ENCODE assay signal across 12 cellular contexts in genomic region chr1:94721240-94721639, GRCh38.
A peak's percentile ranks its signal among the peaks of the same experiment; 100 is the strongest.
DNase-seq lines count a peak whose midpoint lies in the region; ATAC-seq, FAIRE-seq and TF ChIP-seq lines count a peak whose summit lies in the region.
"Had no signal": no experiment of that assay in that cellular context is flagged by ENCODE, and none has a peak within 500 bp of the region (broad histone marks: within the 10 kb centered on the region; RNA-seq: fewer than 3 reads in every experiment).

No MANE protein-coding gene starts in this region.

- TF ChIP-seq EP300 in HepG2 (IDR thresholded peaks at IDR 0.05; ENCODE audit: low read depth in 2 of 2, low read length in 2 of 2) (no peak), HepG2 (CRISPR knock-in tag; IDR thresholded peaks at IDR 0.05; ENCODE audit: borderline replicate concordance) (no peak)

- dilution Hi-C loops in mammary epithelial cell (cut with HindIII; ENCODE audit: low sequenced_read_pairs): no loop called here

- POLR2A ChIA-PET in HepG2 (lab: Yijun Ruan, JAX): no interaction called here

- H4K20me1 ChIP-seq in HepG2 (ENCODE audit: insufficient read depth, low read length): no peaks in the 10 kb centered on the region
- H4K20me1 ChIP-seq in mammary epithelial cell (ENCODE audit: insufficient read depth, low read length): no peaks in the 10 kb centered on the region

- H3K36me3 Mint-ChIP-seq in endodermal cell (ENCODE audit: low read depth): no peaks in the 10 kb centered on the region

- H3K9ac ChIP-seq in HepG2 (ENCODE audit: insufficient read depth, low read depth, low read length) (no peak overlapping the region), mammary epithelial cell (ENCODE audit: insufficient read depth, low read length) (no peak overlapping the region), endodermal cell (ENCODE audit: extremely low read depth, low read length, poor library complexity, severe bottlenecking) (no peak overlapping the region)

- no peak overlapping the region for H3K27ac Mint-ChIP-seq in endodermal cell

- no peak overlapping the region for H3K4me2 ChIP-seq in HepG2 (ENCODE audit: low read depth, low read length)
- H3K4me2 ChIP-seq in mammary epithelial cell (ENCODE audit: insufficient read depth, low read depth, low read length): no peak overlapping the region

- H3K36me3 ChIP-seq in right lobe of liver (no peaks in the 10 kb centered on the region), HepG2 (replicated peaks in 1 of 2; ENCODE audit: control insufficient read depth in 1 of 2, insufficient read depth in 2 of 2, low read length in 2 of 2) (no peaks in the 10 kb centered on the region), testis (ENCODE audit: low read depth, missing control alignments) (no peaks in the 10 kb centered on the region), mammary epithelial cell (ENCODE audit: insufficient read depth, low read length) (no peaks in the 10 kb centered on the region), endodermal cell (ENCODE audit: control insufficient read depth, insufficient read depth, low read length) (no peaks in the 10 kb centered on the region)
- H3K36me3 ChIP-seq: ascending aorta had no signal

- DNase-seq in right lobe of liver (no peak), HepG2 (ENCODE audit: low spot score) (no peak), UCSD-AML1 (lab: John Stamatoyannopoulos, UW; ENCODE audit: unreplicated experiment) (peak; percentile 72), testis (no peak), mammary epithelial cell (no peak), endodermal cell (no peak), NCI-H1048 (lab: John Stamatoyannopoulos, UW) (no peak)
- DNase-seq: activated CD4-positive, alpha-beta T cell treated with anti-CD3 and anti-CD28 coated beads, Interleukin-2, amount 50 U/mL, for 1 hour; NCI-H748 treated with DMSO at 0.1 percent for 48 hours; stimulated activated CD4-positive, alpha-beta T cell treated with anti-CD3 and anti-CD28 coated beads, Interleukin-1b, Interleukin-23, amount 100 ng/mL, for 48 hours had no signal

- in situ Hi-C loops in HepG2 (cut with HindIII; ENCODE audit: extremely low pct_ligation_motif_present, low pct_unique_long_range_greater_than_20kb) (no loop called here), mammary epithelial cell (cut with MboI; ENCODE audit: low sequenced_read_pairs in 2 of 2) (loop anchor here in 1 of 2 donors (10.0 kb wide), 1 partner anchor 76 kb away; no protein-coding TSS in a partner anchor)

- no peaks in the 10 kb centered on the region for H3K27me3 Mint-ChIP-seq in endodermal cell (ENCODE audit: insufficient read depth)

- TF ChIP-seq CTCF in right lobe of liver (IDR thresholded peaks at IDR 0.05) (no peak), HepG2 (CRISPR knock-in tag; IDR thresholded peaks at IDR 0.05) (no peak), testis (IDR thresholded peaks at IDR 0.05) (no peak), mammary epithelial cell (conservative IDR thresholded peaks at IDR 0.05 in 1 of 2, IDR thresholded peaks at IDR 0.05 in 1 of 2; ENCODE audit: extremely low read depth in 1 of 2, insufficient read depth in 1 of 2, low read depth in 1 of 2, low read length in 2 of 2) (no peak), endodermal cell (conservative IDR thresholded peaks at IDR 0.05) (no peak)

- H2AFZ ChIP-seq in HepG2 (ENCODE audit: low read length): no peak overlapping the region
- no peak overlapping the region for H2AFZ ChIP-seq in mammary epithelial cell (ENCODE audit: low read depth, low read length)

- intact Hi-C loops in right lobe of liver (cut with DNase I): no loop called here
- intact Hi-C loops in HepG2 (cut with micrococcal nuclease; ENCODE audit: unreplicated experiment): no loop called here
- intact Hi-C loops in testis (cut with DNase I; ENCODE audit: low total_unique reads): no loop called here
- intact Hi-C loops in mammary epithelial cell (cut with micrococcal nuclease): no loop called here

- H3K4me1 ChIP-seq in right lobe of liver (no peaks in the 10 kb centered on the region), HepG2 (ENCODE audit: insufficient read depth, low read length) (peaks cover 7% of the 10 kb centered on the region; the same call in 1 of the 2 replicates), testis (no peaks in the 10 kb centered on the region), mammary epithelial cell (ENCODE audit: insufficient read depth, low read length) (peaks cover 14% of the 10 kb centered on the region), endodermal cell (ENCODE audit: control insufficient read depth, insufficient read depth, low read length) (no peaks in the 10 kb centered on the region)
- H3K4me1 ChIP-seq: ascending aorta had no signal

- peak; percentile 55 to 74 (median 70) for ATAC-seq in right lobe of liver
- ATAC-seq in HepG2: no peak
- ATAC-seq in HG03045 (IDR thresholded peaks at IDR 0.05; ENCODE audit: unreplicated experiment): peak; percentile 58

- no peaks in the 10 kb centered on the region for H3K27me3 ChIP-seq in right lobe of liver
- H3K27me3 ChIP-seq in HepG2 (ENCODE audit: control insufficient read depth in 1 of 2, insufficient read depth in 2 of 2, low read length in 2 of 2): no peaks in the 10 kb centered on the region
- H3K27me3 ChIP-seq in testis: no peaks in the 10 kb centered on the region
- no peaks in the 10 kb centered on the region for H3K27me3 ChIP-seq in mammary epithelial cell (ENCODE audit: insufficient read depth, low read length)
- no peaks in the 10 kb centered on the region for H3K27me3 ChIP-seq in endodermal cell (ENCODE audit: control insufficient read depth, insufficient read depth, low read length, poor library complexity, severe bottlenecking)
- H3K27me3 ChIP-seq: ascending aorta had no signal

- H3K79me2 ChIP-seq in HepG2 (ENCODE audit: insufficient read depth, low read length): no peaks in the 10 kb centered on the region
- no peaks in the 10 kb centered on the region for H3K79me2 ChIP-seq in mammary epithelial cell (ENCODE audit: insufficient read depth, low read length)

- no peaks in the 10 kb centered on the region for H3K9me3 ChIP-seq in right lobe of liver
- H3K9me3 ChIP-seq in HepG2 (ENCODE audit: low read length): no peaks in the 10 kb centered on the region
- no peaks in the 10 kb centered on the region for H3K9me3 ChIP-seq in testis
- no peaks in the 10 kb centered on the region for H3K9me3 ChIP-seq in mammary epithelial cell (replicated peaks; ENCODE audit: insufficient read depth, low read length)
- H3K9me3 ChIP-seq in endodermal cell (ENCODE audit: control insufficient read depth, low read length): no peaks in the 10 kb centered on the region
- H3K9me3 ChIP-seq: ascending aorta had no signal

- no peak overlapping the region for H3K27ac ChIP-seq in right lobe of liver
- no peak overlapping the region for H3K27ac ChIP-seq in HepG2 (ENCODE audit: extremely low read length, insufficient read depth, low read length)
- no peak overlapping the region for H3K27ac ChIP-seq in testis
- H3K27ac ChIP-seq in mammary epithelial cell (ENCODE audit: insufficient read depth, low read depth, low read length): no peak overlapping the region
- no peak overlapping the region for H3K27ac ChIP-seq in endodermal cell (ENCODE audit: low read depth, low read length)
- H3K27ac ChIP-seq: ascending aorta had no signal

- no peaks in the 10 kb centered on the region for H3K9me3 Mint-ChIP-seq in endodermal cell

- no peak for TF ChIP-seq POLR2A in right lobe of liver (IDR thresholded peaks at IDR 0.05)
- no peak for TF ChIP-seq POLR2A in HepG2 (IDR thresholded peaks at IDR 0.05; ENCODE audit: insufficient read depth in 1 of 2, low read depth in 2 of 2, low read length in 2 of 2)
- TF ChIP-seq POLR2A in testis (IDR thresholded peaks at IDR 0.05): no peak

- no peak for FAIRE-seq in HepG2 (lab: Jason Lieb, UNC)

- no peak overlapping the region for H3K4me3 Mint-ChIP-seq in endodermal cell

- no peaks in the 10 kb centered on the region for H3K4me1 Mint-ChIP-seq in endodermal cell

- WGBS in right lobe of liver (ENCODE audit: insufficient coverage, low coverage, low lambda C conversion rate, missing lambda C conversion rate): 64% methylated on average over 6 of the region's 7 CpGs
- 92% methylated on average over 7 of the region's 7 CpGs for WGBS in HepG2 (ENCODE audit: low lambda C conversion rate)
- 81 to 88% methylated on average over 7 of the region's 7 CpGs for WGBS in testis, 2 donors
- WGBS in mammary epithelial cell (ENCODE audit: low coverage, missing lambda C conversion rate): 85% methylated on average over 7 of the region's 7 CpGs
- 86 to 92% methylated on average over 7 of the region's 7 CpGs for WGBS in endodermal cell (ENCODE audit: insufficient coverage in 1 of 2, insufficient read length in 1 of 2), 2 experiments

- CTCF ChIA-PET in HepG2 (lab: Yijun Ruan, JAX; ENCODE audit: low intra/inter-chr PET ratio, low total read pairs) (no interaction called here), mammary epithelial cell (lab: Charles Lee; ENCODE audit: low non-redundant PET) (no interaction called here)

- BruUV-seq in HepG2 (replicated peaks; lab: Mats Ljungman, UMichigan) (no TSS peak), mammary epithelial cell (replicated peaks; lab: Mats Ljungman, UMichigan) (no TSS peak)

- H3K4me3 ChIP-seq in right lobe of liver (no peak overlapping the region), HepG2 (replicated peaks in 1 of 3; ENCODE audit: insufficient read depth in 1 of 3, low read depth in 2 of 3, low read length in 3 of 3) (no peak overlapping the region), testis (no peak overlapping the region), mammary epithelial cell (replicated peaks in 1 of 3; ENCODE audit: insufficient read depth in 1 of 3, low read depth in 2 of 3, low read length in 3 of 3) (no peak overlapping the region), endodermal cell (ENCODE audit: low read length) (no peak overlapping the region)
- H3K4me3 ChIP-seq: ascending aorta had no signal

- TF ChIP-seq RAD21 in HepG2 (CRISPR knock-in tag; IDR thresholded peaks at IDR 0.05): no peak

TF ChIP-seq in HepG2, 621 proteins besides CTCF, POLR2A, EP300 and RAD21 (continues in another document):
- TF ChIP-seq RORA (CRISPR knock-in tag; IDR thresholded peaks at IDR 0.05) (no peak), TP53 (CRISPR knock-in tag; conservative IDR thresholded peaks at IDR 0.05) (no peak), ZNF850 (CRISPR knock-in tag; conservative IDR thresholded peaks at IDR 0.05) (no peak), MTA1 (CRISPR knock-in tag; IDR thresholded peaks at IDR 0.05; ENCODE audit: borderline replicate concordance) (no peak), ZNF564 (CRISPR knock-in tag; IDR thresholded peaks at IDR 0.05) (no peak), ZNF773 (CRISPR knock-in tag; IDR thresholded peaks at IDR 0.05; ENCODE audit: borderline replicate concordance) (no peak), ZNF569 (CRISPR knock-in tag; IDR thresholded peaks at IDR 0.05; ENCODE audit: borderline replicate concordance) (no peak), PCBP2 (optimal IDR thresholded peaks at IDR 0.05; ENCODE audit: low read depth, low read length, poor library complexity, severe bottlenecking) (no peak), YEATS4 (CRISPR knock-in tag; IDR thresholded peaks at IDR 0.05; ENCODE audit: borderline replicate concordance) (no peak)
